10 cellular contexts compared by ENCODE assay signal in genomic region chr3:62529230-62529629, GRCh38.
DNase-seq lines count a peak whose midpoint lies in the region; TF ChIP-seq lines count a peak whose summit lies in the region.
"Had no signal": no experiment of that assay in that cellular context is flagged by ENCODE, and none has a peak within 500 bp of the region (broad histone marks: within the 10 kb centered on the region; RNA-seq: fewer than 3 reads in every experiment).

No MANE protein-coding gene starts in this region.

- no peak overlapping the region for H3K56ac ChIP-seq in mesendoderm (ENCODE audit: low read length)

- no peak overlapping the region for H3K23ac ChIP-seq in mesendoderm (ENCODE audit: low read length)

- DNase-seq in G401 (ENCODE audit: low spot score) (peak; percentile 91), NCI-H2171 (lab: John Stamatoyannopoulos, UW) (peak; percentile 32), cardiac fibroblast (ENCODE audit: low read depth in 2 of 2) (peak; percentile 33 to 49), mesendoderm (peak; percentile 74), T1000 (lab: John Stamatoyannopoulos, UW) (no peak), osteocyte (ENCODE audit: extremely low spot score, unreplicated experiment) (no peak)
- no peak for DNase-seq in effector memory CD4-positive, alpha-beta T cell
- DNase-seq in central memory CD4-positive, alpha-beta T cell: no peak
- DNase-seq: activated CD8-positive, alpha-beta memory T cell treated with anti-CD3 and anti-CD28 coated beads, Interleukin-2, amount 50 U/mL, for 4 hours had no signal

- no peaks in the 10 kb centered on the region for H3K9me3 Mint-ChIP-seq in osteocyte (ENCODE audit: unreplicated experiment)

- no peak overlapping the region for H2BK120ac ChIP-seq in mesendoderm (ENCODE audit: low read depth, low read length)

- H4K5ac ChIP-seq in mesendoderm (ENCODE audit: low read length): no peak overlapping the region

- no peak overlapping the region for H3K18ac ChIP-seq in mesendoderm (ENCODE audit: low read length)

- H3K36me3 ChIP-seq in mesendoderm (ENCODE audit: control insufficient read depth, insufficient read depth, low read length): no peaks in the 10 kb centered on the region
- no peaks in the 10 kb centered on the region for H3K36me3 ChIP-seq in effector memory CD4-positive, alpha-beta T cell (ENCODE audit: control insufficient read depth, insufficient read depth, low read length)

- H3K4me1 ChIP-seq in mesendoderm (ENCODE audit: control insufficient read depth, low read depth, low read length): no peaks in the 10 kb centered on the region
- no peaks in the 10 kb centered on the region for H3K4me1 ChIP-seq in effector memory CD4-positive, alpha-beta T cell (ENCODE audit: control insufficient read depth, insufficient read depth, low read length, poor library complexity, severe bottlenecking)

- no peaks in the 10 kb centered on the region for H3K79me1 ChIP-seq in mesendoderm (ENCODE audit: low read length)

- TF ChIP-seq CTCF in cardiac fibroblast (IDR thresholded peaks at IDR 0.05; ENCODE audit: low read depth, low read length) (no peak), osteocyte (IDR thresholded peaks at IDR 0.05) (no peak)

- no peaks in the 10 kb centered on the region for H3K36me3 Mint-ChIP-seq in osteocyte (ENCODE audit: unreplicated experiment)

- H3K27me3 Mint-ChIP-seq in osteocyte (ENCODE audit: unreplicated experiment): peaks cover 11% of the 10 kb centered on the region

- no peaks in the 10 kb centered on the region for H3K4me1 Mint-ChIP-seq in osteocyte (ENCODE audit: unreplicated experiment)

- H4K8ac ChIP-seq in mesendoderm (ENCODE audit: low read depth, low read length): no peak overlapping the region

- H2BK15ac ChIP-seq in mesendoderm (replicated peaks; ENCODE audit: low read depth): no peak overlapping the region

- no peak overlapping the region for H2AK5ac ChIP-seq in mesendoderm (ENCODE audit: low read length)

- H3K27ac Mint-ChIP-seq in osteocyte (ENCODE audit: unreplicated experiment): no peak overlapping the region

- no peak overlapping the region for H3K4ac ChIP-seq in mesendoderm (ENCODE audit: low read depth, low read length)

- H3K4me3 Mint-ChIP-seq in osteocyte (ENCODE audit: unreplicated experiment): no peak overlapping the region

- in situ Hi-C loops in G401 (cut with HindIII; ENCODE audit: low sequenced_read_pairs): no loop called here

- H3K27ac ChIP-seq in mesendoderm (ENCODE audit: low read depth, low read length): no peak overlapping the region
- no peak overlapping the region for H3K27ac ChIP-seq in effector memory CD4-positive, alpha-beta T cell (ENCODE audit: insufficient read depth, low read length, poor library complexity, severe bottlenecking)
- H3K27ac ChIP-seq: parathyroid adenoma had no signal

- WGBS in mesendoderm (ENCODE audit: extremely low coverage, insufficient coverage, low lambda C conversion rate): no CpG with 5 or more reads among the region's 4 CpGs

- no peak overlapping the region for H3K4me2 ChIP-seq in mesendoderm (ENCODE audit: low read length)

- no peaks in the 10 kb centered on the region for H3K27me3 ChIP-seq in mesendoderm (ENCODE audit: insufficient read depth, low read length, poor library complexity)
- H3K27me3 ChIP-seq in effector memory CD4-positive, alpha-beta T cell (replicated peaks; ENCODE audit: control insufficient read depth, insufficient read depth, low read length, poor library complexity, severe bottlenecking): no peaks in the 10 kb centered on the region

- H3K79me2 ChIP-seq in mesendoderm (ENCODE audit: control insufficient read depth, insufficient read depth, low read length): no peaks in the 10 kb centered on the region
- H3K79me2 ChIP-seq: parathyroid adenoma had no signal

- H3K9me3 ChIP-seq in effector memory CD4-positive, alpha-beta T cell (ENCODE audit: control insufficient read depth, low read length): no peaks in the 10 kb centered on the region

- H3K4me3 ChIP-seq in cardiac fibroblast (replicated peaks in 1 of 2; ENCODE audit: low read depth in 2 of 2, low read length in 2 of 2) (no peak overlapping the region), mesendoderm (ENCODE audit: low read length) (no peak overlapping the region)
- H3K4me3 ChIP-seq in effector memory CD4-positive, alpha-beta T cell (ENCODE audit: insufficient read depth, low read depth, low read length, poor library complexity, severe bottlenecking): no peak overlapping the region

- no peak overlapping the region for H3K9ac ChIP-seq in mesendoderm (ENCODE audit: low read length)
- H3K9ac ChIP-seq: parathyroid adenoma had no signal

- H2BK5ac ChIP-seq in mesendoderm (ENCODE audit: low read length): no peak overlapping the region

Comparison
In these comparisons a context has a peak if more than half of its experiments do, and no peak if none do; other contexts are left out.
1. DNase-seq: peak in G401 (single experiment), NCI-H2171 (single experiment), cardiac fibroblast (2 of 2) and mesendoderm (single experiment); none in effector memory CD4-positive, alpha-beta T cell (0 of 3), central memory CD4-positive, alpha-beta T cell (single experiment), T1000 (single experiment) and osteocyte (single experiment).